1 cellular context compared by ENCODE assay signal in the genomic region with DNA sequence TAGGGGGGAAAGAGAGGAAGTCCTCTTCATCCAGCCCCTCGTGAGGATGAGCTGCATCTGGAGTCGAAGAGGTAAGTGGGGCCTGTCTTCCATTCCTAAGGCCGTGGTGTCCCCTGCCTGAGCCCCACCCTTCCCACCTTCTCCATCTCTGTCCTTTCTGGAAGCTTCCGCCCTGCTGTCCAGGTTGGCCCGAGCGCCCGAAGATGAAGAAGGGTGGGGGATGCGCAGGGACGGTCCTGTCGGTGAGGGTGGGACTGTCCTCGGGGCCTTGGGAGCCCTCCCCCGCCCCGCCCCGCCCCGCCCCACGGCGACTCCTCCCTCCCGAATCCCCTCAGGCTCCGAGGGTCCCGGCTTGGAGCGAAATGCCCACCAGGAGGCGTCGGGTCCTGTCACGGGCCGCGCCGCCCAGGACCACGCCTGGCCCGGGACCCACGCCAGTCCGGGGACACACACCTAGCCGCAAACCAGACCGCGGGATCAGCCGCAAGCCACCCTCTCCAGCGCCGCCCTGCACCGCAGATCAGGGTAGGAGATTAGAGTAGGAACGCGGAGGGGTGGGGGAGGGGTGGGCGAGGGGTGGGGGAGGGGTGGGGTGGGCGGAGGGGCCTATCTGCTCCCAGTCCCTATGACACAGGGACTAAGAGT.
TF ChIP-seq lines count a peak whose summit lies in the region.

No MANE protein-coding gene starts in this region.

TF ChIP-seq in H1, 55 proteins besides CTCF, POLR2A, EP300 and RAD21:
- TF ChIP-seq SP2 (IDR thresholded peaks at IDR 0.05; ENCODE audit: low read length) (no peak), BRCA1 (IDR thresholded peaks at IDR 0.05; ENCODE audit: low read depth, low read length) (no peak), GABPA (IDR thresholded peaks at IDR 0.05; ENCODE audit: borderline replicate concordance, insufficient read depth, low read length) (peak; percentile 45; the same call in 1 of the 2 replicates), SUZ12 (IDR thresholded peaks at IDR 0.05; ENCODE audit: low read length) (0 out of 2 replicates have a peak, but pooled peaks have one; percentile 26), MAFK (IDR thresholded peaks at IDR 0.05; ENCODE audit: low read depth, low read length) (no peak), RNF2 (IDR thresholded peaks at IDR 0.05; ENCODE audit: borderline replicate concordance, low read depth, low read length, missing control alignments, poor library complexity, severe bottlenecking) (no peak), HDAC6 (IDR thresholded peaks at IDR 0.05; ENCODE audit: low read depth, low read length) (no peak), PHF8 (conservative IDR thresholded peaks at IDR 0.05; ENCODE audit: low read depth, low read length) (peak; percentile 55; the same call in 1 of the 2 replicates), RBBP5 (IDR thresholded peaks at IDR 0.05; ENCODE audit: borderline replicate concordance, low read depth, low read length) (peak; percentile 99), EZH2 (IDR thresholded peaks at IDR 0.05; ENCODE audit: low read depth, low read length, severe bottlenecking) (no peak), NANOG (IDR thresholded peaks at IDR 0.05; ENCODE audit: insufficient read depth, low read depth, low read length, poor library complexity, severe bottlenecking) (peak; percentile 14), CTBP2 (IDR thresholded peaks at IDR 0.05; ENCODE audit: borderline replicate concordance, insufficient read depth, insufficient read length, low read length) (no peak), RXRA (IDR thresholded peaks at IDR 0.05; ENCODE audit: insufficient read depth, low read depth, low read length) (no peak), SP4 (IDR thresholded peaks at IDR 0.05; ENCODE audit: low read length) (no peak), SIN3A (conservative IDR thresholded peaks at IDR 0.05 in 1 of 2, IDR thresholded peaks at IDR 0.05 in 1 of 2; ENCODE audit: low read depth in 1 of 2, low read length in 2 of 2) (no peak; a peak in 1 of 4 replicates), CEBPB (IDR thresholded peaks at IDR 0.05; ENCODE audit: low read depth, low read length) (0 out of 2 replicates have a peak, but pooled peaks have one; percentile 38), SIX5 (IDR thresholded peaks at IDR 0.05; ENCODE audit: low read depth, low read length) (no peak), NRF1 (IDR thresholded peaks at IDR 0.05; ENCODE audit: low read depth, low read length) (peak; percentile 12; the same call in 1 of the 2 replicates), SRF (IDR thresholded peaks at IDR 0.05; ENCODE audit: low read depth, low read length) (no peak), KDM4A (IDR thresholded peaks at IDR 0.05; ENCODE audit: low read depth, low read length, severe bottlenecking) (peak; percentile 93), YY1 (IDR thresholded peaks at IDR 0.05; ENCODE audit: low read depth, low read length) (peak; percentile 55; the same call in 1 of the 2 replicates), FOSL1 (IDR thresholded peaks at IDR 0.05; ENCODE audit: insufficient read depth, low read depth, low read length) (no peak), TCF12 (IDR thresholded peaks at IDR 0.05; ENCODE audit: low read depth, low read length) (no peak), HDAC2 (IDR thresholded peaks at IDR 0.05; ENCODE audit: borderline replicate concordance in 1 of 2, low read depth in 2 of 2, low read length in 2 of 2) (peak; percentile 55 to 95; a peak in 3 of 4 replicates), JUN (IDR thresholded peaks at IDR 0.05; ENCODE audit: low read depth, low read length) (no peak), SP1 (IDR thresholded peaks at IDR 0.05; ENCODE audit: low read depth, low read length) (0 out of 2 replicates have a peak, but pooled peaks have one; percentile 9), RFX5 (IDR thresholded peaks at IDR 0.05; ENCODE audit: borderline replicate concordance, low read depth, low read length) (no peak), TAF7 (optimal IDR thresholded peaks at IDR 0.05; ENCODE audit: borderline replicate concordance, low read depth, low read length) (peak; percentile 68), CHD2 (IDR thresholded peaks at IDR 0.05; ENCODE audit: low read length) (0 out of 2 replicates have a peak, but pooled peaks have one; percentile 56), POU5F1 (IDR thresholded peaks at IDR 0.05; ENCODE audit: low read depth, low read length) (no peak), TAF1 (IDR thresholded peaks at IDR 0.05; ENCODE audit: low read depth, low read length) (0 out of 2 replicates have a peak, but pooled peaks have one; percentile 32), TEAD4 (IDR thresholded peaks at IDR 0.05; ENCODE audit: low read depth, low read length) (peak; percentile 47; the same call in 1 of the 2 replicates), CBX8 (IDR thresholded peaks at IDR 0.05; ENCODE audit: borderline replicate concordance, low read depth, low read length) (no peak), ZNF274 (IDR thresholded peaks at IDR 0.05; ENCODE audit: borderline replicate concordance, extremely low read depth, low read length) (no peak), POLR2AphosphoS5 (IDR thresholded peaks at IDR 0.05; ENCODE audit: low read depth, low read length) (peak; percentile 65; the same call in 1 of the 2 replicates), GTF2F1 (IDR thresholded peaks at IDR 0.05; ENCODE audit: borderline replicate concordance, low read depth, low read length) (no peak), SIRT6 (IDR thresholded peaks at IDR 0.05; ENCODE audit: low read length) (no peak), KDM5A (IDR thresholded peaks at IDR 0.05; ENCODE audit: low read length) (no peak), ASH2L (IDR thresholded peaks at IDR 0.05; ENCODE audit: low read length) (peak; percentile 82), TBP (IDR thresholded peaks at IDR 0.05; ENCODE audit: low read depth, low read length) (peak; percentile 35; the same call in 1 of the 2 replicates), CREB1 (IDR thresholded peaks at IDR 0.05) (peak; percentile 34; the same call in 1 of the 2 replicates), BACH1 (IDR thresholded peaks at IDR 0.05; ENCODE audit: low read length) (peak; percentile 89), JUND (IDR thresholded peaks at IDR 0.05; ENCODE audit: low read length) (no peak), SAP30 (IDR thresholded peaks at IDR 0.05; ENCODE audit: insufficient read depth, insufficient replicate concordance, low read length) (no peak), EGR1 (IDR thresholded peaks at IDR 0.05; ENCODE audit: borderline replicate concordance, low read depth, low read length) (peak; percentile 8; the same call in 1 of the 2 replicates)
- TF ChIP-seq, protein P1, sequence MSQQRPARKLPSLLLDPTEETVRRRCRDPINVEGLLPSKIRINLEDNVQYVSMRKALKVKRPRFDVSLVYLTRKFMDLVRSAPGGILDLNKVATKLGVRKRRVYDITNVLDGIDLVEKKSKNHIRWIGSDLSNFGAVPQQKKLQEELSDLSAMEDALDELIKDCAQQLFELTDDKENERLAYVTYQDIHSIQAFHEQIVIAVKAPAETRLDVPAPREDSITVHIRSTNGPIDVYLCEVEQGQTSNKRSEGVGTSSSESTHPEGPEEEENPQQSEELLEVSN (IDR thresholded peaks at IDR 0.05): 0 out of 2 replicates have a peak, but pooled peaks have one; percentile 12
- TF ChIP-seq, protein P2, sequence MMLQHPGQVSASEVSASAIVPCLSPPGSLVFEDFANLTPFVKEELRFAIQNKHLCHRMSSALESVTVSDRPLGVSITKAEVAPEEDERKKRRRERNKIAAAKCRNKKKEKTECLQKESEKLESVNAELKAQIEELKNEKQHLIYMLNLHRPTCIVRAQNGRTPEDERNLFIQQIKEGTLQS (IDR thresholded peaks at IDR 0.05; ENCODE audit: insufficient read depth, low read depth, low read length): 0 out of 2 replicates have a peak, but pooled peaks have one; percentile 14
- TF ChIP-seq, protein P3, sequence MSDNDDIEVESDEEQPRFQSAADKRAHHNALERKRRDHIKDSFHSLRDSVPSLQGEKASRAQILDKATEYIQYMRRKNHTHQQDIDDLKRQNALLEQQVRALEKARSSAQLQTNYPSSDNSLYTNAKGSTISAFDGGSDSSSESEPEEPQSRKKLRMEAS (IDR thresholded peaks at IDR 0.05): peak; percentile 60; the same call in 1 of the 2 replicates
